Comparison of ENCODE assay signal across 8 cellular contexts in genomic region chr6:20211037-20211940, GRCh38. TPM values are rescaled to one million over a fixed set of nuclear protein-coding genes. Genes with fewer than 3 reads are reported as not detected.
DNase-seq lines count a peak whose midpoint lies in the region; ATAC-seq and TF ChIP-seq lines count a peak whose summit lies in the region.

No MANE protein-coding gene starts in this region.

- peak; percentile 36 for DNase-seq in NCI-H146 treated with DMSO at 0.1 percent for 48 hours (lab: John Stamatoyannopoulos, UW; ENCODE audit: unreplicated experiment)
- peak; percentile 13 for DNase-seq in central memory CD4-positive, alpha-beta T cell
- DNase-seq in mesothelial cell of epicardium (ENCODE audit: low spot score in 2 of 2, unreplicated experiment in 2 of 2), result no peak
- no peak for DNase-seq in T1000 (lab: John Stamatoyannopoulos, UW)
- DNase-seq in GM19238 (ENCODE audit: insufficient read length, low spot score), result no peak

- H3K27me3 Mint-ChIP-seq in mesothelial cell of epicardium (ENCODE audit: low read depth), result no peaks in the 10 kb centered on the region

- peak overlapping the region; percentile 58; the same call in 1 of the 2 replicates for H3K27ac ChIP-seq in BLaER1

- no peaks in the 10 kb centered on the region for H3K36me3 ChIP-seq in BLaER1

- peak overlapping the region; percentile 76 for H3K4me3 ChIP-seq in BLaER1

- peak; percentile 34 for TF ChIP-seq POLR2A in GM19193 (IDR thresholded peaks at IDR 0.05; ENCODE audit: extremely low read depth, insufficient read depth, insufficient read length)

- H4K20me1 ChIP-seq in BLaER1, result no peaks in the 10 kb centered on the region

- peaks cover 47% of the 10 kb centered on the region for H3K4me1 ChIP-seq in BLaER1

- H3K4me2 ChIP-seq in BLaER1, result peak overlapping the region; percentile 94

- peaks cover 63% of the 10 kb centered on the region for H3K4me1 Mint-ChIP-seq in mesothelial cell of epicardium

- H3K9ac ChIP-seq in BLaER1, result peak overlapping the region; percentile 79

- no peak for ATAC-seq in GM19328 (IDR thresholded peaks at IDR 0.05; ENCODE audit: unreplicated experiment)

- no peak for TF ChIP-seq CTCF in mesothelial cell of epicardium (IDR thresholded peaks at IDR 0.05; ENCODE audit: unreplicated experiment)

- no peaks in the 10 kb centered on the region for H3K36me3 Mint-ChIP-seq in mesothelial cell of epicardium

- no peaks in the 10 kb centered on the region for H3K27me3 ChIP-seq in BLaER1

- H3K4me3 Mint-ChIP-seq in mesothelial cell of epicardium, result peak overlapping the region; percentile 85

- no peaks in the 10 kb centered on the region for H3K9me3 Mint-ChIP-seq in mesothelial cell of epicardium

- H3K9me3 ChIP-seq in BLaER1, result no peaks in the 10 kb centered on the region

- peak overlapping the region; percentile 95 for H3K27ac Mint-ChIP-seq in mesothelial cell of epicardium

RNA-seq across cellular contexts. Expression of gene MBOAT1, which starts 1.0 kb away (rescaled TPM):
- 23.5 to 24.6 TPM (median 24.5 TPM) in 3 replicates for total RNA-seq in mesothelial cell of epicardium

Comparison
In these comparisons a context has a peak if more than half of its experiments do, and no peak if none do; other contexts are left out.
1. DNase-seq: peak in NCI-H146 treated with DMSO at 0.1 percent for 48 hours (single experiment) and central memory CD4-positive, alpha-beta T cell (single experiment); none in mesothelial cell of epicardium (0 of 2), T1000 (single experiment) and GM19238 (single experiment).